9 cellular contexts compared by ENCODE assay signal in genomic region chr2:27431395-27431794, GRCh38. TPM values are rescaled to one million over a fixed set of nuclear protein-coding genes. Genes with fewer than 3 reads are reported as not detected.
DNase-seq lines count a peak whose midpoint lies in the region; ATAC-seq and TF ChIP-seq lines count a peak whose summit lies in the region.
"Had no signal": no experiment of that assay in that cellular context is flagged by ENCODE, and none has a peak within 500 bp of the region (broad histone marks: within the 10 kb centered on the region; RNA-seq: fewer than 3 reads in every experiment).

No MANE protein-coding gene starts in this region.

- H3K36me3 ChIP-seq in GM23248 (ENCODE audit: low read depth) (peaks cover 30% of the 10 kb centered on the region), left lung (peaks cover 0 to 34% of the 10 kb centered on the region in 2 donors)

- H3K9ac ChIP-seq in GM23248, result peak overlapping the region; percentile 93; the same call in 1 of the 2 replicates

- H3K27ac ChIP-seq in GM23248, result peak overlapping the region; percentile 90
- no peak overlapping the region for H3K27ac ChIP-seq in left lung

- in situ Hi-C loops in GM23248 (cut with MboI), result no loop called here

- no peaks in the 10 kb centered on the region for H3K9me2 ChIP-seq in GM23248 (ENCODE audit: insufficient read depth)

- H3K27me3 ChIP-seq in GM23248 (replicated peaks; ENCODE audit: insufficient read depth) (no peaks in the 10 kb centered on the region), left lung (no peaks in the 10 kb centered on the region)
- H3K27me3 ChIP-seq: adrenal gland had no signal

- peaks cover 32% of the 10 kb centered on the region for H3K4me1 Mint-ChIP-seq in osteocyte (ENCODE audit: unreplicated experiment)

- peaks cover 32% of the 10 kb centered on the region for H3K36me3 Mint-ChIP-seq in osteocyte (ENCODE audit: unreplicated experiment)

- peak overlapping the region; percentile 20 for H3K4me3 Mint-ChIP-seq in osteocyte (ENCODE audit: unreplicated experiment)

- H3K27me3 Mint-ChIP-seq in osteocyte (ENCODE audit: unreplicated experiment), result no peaks in the 10 kb centered on the region

- peaks cover 58% of the 10 kb centered on the region for H3K79me2 ChIP-seq in GM23248 (ENCODE audit: insufficient read depth)

- intact Hi-C loops in left lung (cut with DNase I), result no loop called here

- ATAC-seq in HG02798 (IDR thresholded peaks at IDR 0.05; ENCODE audit: poor library complexity, unreplicated experiment), result no peak
- ATAC-seq in left lung, result no peak

- H2AFZ ChIP-seq in GM23248, result no peak overlapping the region

- TF ChIP-seq CTCF in cardiac fibroblast (IDR thresholded peaks at IDR 0.05; ENCODE audit: low read depth, low read length) (no peak), osteocyte (IDR thresholded peaks at IDR 0.05) (no peak), left lung (IDR thresholded peaks at IDR 0.05) (no peak)

- peaks cover 24% of the 10 kb centered on the region for H3K4me1 ChIP-seq in GM23248 (ENCODE audit: insufficient read depth)
- H3K4me1 ChIP-seq in left lung, result peaks cover 6 to 35% of the 10 kb centered on the region in 2 donors

- H3K27ac Mint-ChIP-seq in osteocyte (ENCODE audit: unreplicated experiment), result peak overlapping the region; percentile 50

- no peaks in the 10 kb centered on the region for H3K9me3 Mint-ChIP-seq in osteocyte (ENCODE audit: unreplicated experiment)

- H3K4me3 ChIP-seq in GM23248, result no peak overlapping the region
- H3K4me3 ChIP-seq in cardiac fibroblast (replicated peaks in 1 of 2; ENCODE audit: low read depth in 2 of 2, low read length in 2 of 2), result no peak overlapping the region
- no peak overlapping the region for H3K4me3 ChIP-seq in left lung
- H3K4me3 ChIP-seq: adrenal gland had no signal

- DNase-seq in GM23248, result peak; percentile 80
- peak; percentile 84 for DNase-seq in RKO (ENCODE audit: low spot score)
- DNase-seq in cardiac fibroblast (ENCODE audit: low read depth in 2 of 2), result peak; percentile 16 to 73
- DNase-seq in osteocyte (ENCODE audit: extremely low spot score, unreplicated experiment), result no peak
- DNase-seq in NCI-H2227 (lab: John Stamatoyannopoulos, UW; ENCODE audit: unreplicated experiment), result no peak
- DNase-seq in left lung, result no peak
- DNase-seq: NCI-H774 had no signal

- no peak overlapping the region for H3K4me2 ChIP-seq in GM23248 (ENCODE audit: unreplicated experiment)

- H3K9me3 ChIP-seq in GM23248 (ENCODE audit: low read depth), result no peaks in the 10 kb centered on the region
- no peaks in the 10 kb centered on the region for H3K9me3 ChIP-seq in left lung
- H3K9me3 ChIP-seq: adrenal gland had no signal

- peaks cover 26% of the 10 kb centered on the region for H3F3A ChIP-seq in GM23248 (ENCODE audit: insufficient read depth)

- peaks cover 12% of the 10 kb centered on the region for H4K20me1 ChIP-seq in GM23248 (ENCODE audit: insufficient read depth)

RNA-seq across cellular contexts. Expression of gene NRBP1, which starts 3.0 kb away (rescaled TPM):
- 145 and 165 TPM in 2 replicates for total RNA-seq in GM23248 (2014; rRNA removed; shearing (Covaris generic))
- 201 and 219 TPM in 2 replicates for polyA plus RNA-seq in GM23248 (2016; fragmentation: Nextera tagmentation; extraction: Ambion mirVana)
- 129 and 137 TPM in 2 replicates for total RNA-seq in osteocyte
- total RNA-seq in left lung, result 10 to 100 TPM; 81.6 to 85.4 TPM

RNA-seq across cellular contexts. Expression of gene KRTCAP3, which starts 10.8 kb away (rescaled TPM):
- total RNA-seq in GM23248 (2014; rRNA removed; shearing (Covaris generic)), result not detected in 2 replicates
- polyA plus RNA-seq in GM23248 (2016; fragmentation: Nextera tagmentation; extraction: Ambion mirVana), result 0.56 and 0.67 TPM in 2 replicates
- total RNA-seq in osteocyte (2.3 and 3.2 TPM in 2 replicates), left lung (10 to 100 TPM; 34.0 to 45.6 TPM)

RNA-seq across cellular contexts. Expression of gene PPM1G, which starts 22.0 kb away (rescaled TPM):
- total RNA-seq in GM23248 (2014; rRNA removed; shearing (Covaris generic)), result 75.1 and 81.5 TPM in 2 replicates
- polyA plus RNA-seq in GM23248 (2016; fragmentation: Nextera tagmentation; extraction: Ambion mirVana), result 72.4 and 72.7 TPM in 2 replicates
- 70.7 and 74.2 TPM in 2 replicates for total RNA-seq in osteocyte
- 10 to 100 TPM; 55.5 to 66.5 TPM for total RNA-seq in left lung

RNA-seq across cellular contexts. Expression of gene ZNF513, which starts 50.9 kb away (rescaled TPM):
- total RNA-seq in GM23248 (2014; rRNA removed; shearing (Covaris generic)), result 6.7 and 9.5 TPM in 2 replicates
- 6.0 and 6.6 TPM in 2 replicates for polyA plus RNA-seq in GM23248 (2016; fragmentation: Nextera tagmentation; extraction: Ambion mirVana)
- total RNA-seq in osteocyte (15.7 and 19.1 TPM in 2 replicates), left lung (10 to 100 TPM; 16.4 to 17.2 TPM)

RNA-seq across cellular contexts. Expression of gene IFT172, which starts 58.1 kb away (rescaled TPM):
- total RNA-seq in GM23248 (2014; rRNA removed; shearing (Covaris generic)), result 9.9 and 19.9 TPM in 2 replicates
- 8.1 and 8.6 TPM in 2 replicates for polyA plus RNA-seq in GM23248 (2016; fragmentation: Nextera tagmentation; extraction: Ambion mirVana)
- total RNA-seq in osteocyte (42.5 and 46.4 TPM in 2 replicates), left lung (10 to 100 TPM; 21.0 to 23.8 TPM)

Comparison
In these comparisons a context has a peak if more than half of its experiments do, and no peak if none do; other contexts are left out.
1. DNase-seq: peak in GM23248 (single experiment), RKO (single experiment) and cardiac fibroblast (2 of 2); none in osteocyte (single experiment), NCI-H2227 (single experiment) and left lung (0 of 2).